Comparison of ENCODE assay signal across 20 cellular contexts in the genomic region with DNA sequence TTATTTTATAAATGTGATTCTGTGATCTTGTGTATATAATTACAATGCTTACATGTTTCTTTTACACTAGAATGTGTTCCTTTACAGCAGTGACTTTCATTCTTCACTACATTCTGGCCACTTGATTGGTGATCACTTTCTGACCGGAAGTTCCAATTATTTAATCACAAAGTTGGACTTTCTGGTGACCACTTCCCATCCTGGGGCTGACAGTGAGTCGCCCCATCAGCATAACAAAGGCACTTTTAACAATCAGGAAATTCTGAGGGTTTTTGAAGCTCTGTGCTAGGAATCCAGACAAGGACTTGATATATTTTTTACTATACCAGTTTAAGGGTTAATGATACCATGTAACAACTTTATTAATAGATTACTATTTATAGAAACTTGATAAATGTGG.
DNase-seq lines count a peak whose midpoint lies in the region; ATAC-seq, FAIRE-seq and TF ChIP-seq lines count a peak whose summit lies in the region.
"Had no signal": no experiment of that assay in that cellular context is flagged by ENCODE, and none has a peak within 500 bp of the region (broad histone marks: within the 10 kb centered on the region; RNA-seq: fewer than 3 reads in every experiment).

No MANE protein-coding gene starts in this region.

- no peaks in the 10 kb centered on the region for H3K27me3 ChIP-seq in Loucy (ENCODE audit: insufficient read depth, low read length, poor library complexity, severe bottlenecking)
- no peaks in the 10 kb centered on the region for H3K27me3 ChIP-seq in H1 (replicated peaks in 1 of 4; ENCODE audit: control insufficient read depth in 3 of 4, extremely low read depth in 1 of 4, insufficient read depth in 3 of 4, low read length in 3 of 4)
- H3K27me3 ChIP-seq: BLaER1, dorsolateral prefrontal cortex, pancreas had no signal

- POLR2A ChIA-PET in H1 (lab: Charles Lee; ENCODE audit: partially characterized antibody): interaction anchor here (0.8 kb wide), 1 partner anchor 422 kb away, joined by 3 read pairs; no protein-coding TSS in a partner anchor

- no peaks in the 10 kb centered on the region for H3K79me1 ChIP-seq in H1 (ENCODE audit: low read depth, low read length)

- H3K4ac ChIP-seq in H1 (replicated peaks; ENCODE audit: insufficient read length, low read depth, low read length): no peak overlapping the region

- no peak overlapping the region for H3K23ac ChIP-seq in H1 (ENCODE audit: insufficient read length)

- no peak overlapping the region for H2AK5ac ChIP-seq in H1 (ENCODE audit: low read depth, low read length)

- H3F3A ChIP-seq in Loucy (ENCODE audit: low read depth): 0 out of 2 replicates have a peak, but pooled peaks cover 3% of the 10 kb centered on the region

- H3K27ac ChIP-seq in H1 (ENCODE audit: low read depth, low read length): no peak overlapping the region
- H3K27ac ChIP-seq: BLaER1, dorsolateral prefrontal cortex, pancreas had no signal

- peak overlapping the region; percentile 61 for H3K4me2 ChIP-seq in Loucy (ENCODE audit: low read depth, low read length, poor library complexity, severe bottlenecking)
- no peak overlapping the region for H3K4me2 ChIP-seq in H1 (ENCODE audit: insufficient read depth in 1 of 2, low read depth in 2 of 2, low read length in 2 of 2)
- H3K4me2 ChIP-seq: BLaER1 had no signal

- no peak overlapping the region for H4K91ac ChIP-seq in H1 (replicated peaks; ENCODE audit: insufficient read length, low read length)

- H2BK5ac ChIP-seq in H1 (ENCODE audit: low read depth, low read length): no peak overlapping the region

- H3K9me2 ChIP-seq in Loucy (replicated peaks; ENCODE audit: low read depth, low read length): no peaks in the 10 kb centered on the region

- CTCF ChIA-PET in H1 (lab: Charles Lee; ENCODE audit: partially characterized antibody): interaction anchor here (0.6 kb wide), 1 partner anchor 123 kb away, joined by 3 read pairs; no protein-coding TSS in a partner anchor

- no peaks in the 10 kb centered on the region for H3K9me3 ChIP-seq in Loucy (ENCODE audit: insufficient read depth, low read depth, low read length)
- no peaks in the 10 kb centered on the region for H3K9me3 ChIP-seq in H1 (ENCODE audit: insufficient read depth in 2 of 2, low read depth in 1 of 2, low read length in 1 of 2)
- H3K9me3 ChIP-seq: mucosa of descending colon, pancreas had no signal

- H3K4me1 ChIP-seq in Loucy (ENCODE audit: insufficient read depth, low read length, poor library complexity, severe bottlenecking): peaks cover 16% of the 10 kb centered on the region
- peaks cover 0 to 2% (median 0%) of the 10 kb centered on the region in 4 experiments; a peak in 3 of 7 replicates for H3K4me1 ChIP-seq in H1 (replicated peaks in 1 of 4; ENCODE audit: control insufficient read depth in 3 of 4, insufficient read depth in 4 of 4, low read length in 3 of 4)
- H3K4me1 ChIP-seq: BLaER1, pancreas had no signal

- H4K5ac ChIP-seq in H1 (ENCODE audit: insufficient read length, low read depth, low read length): no peak overlapping the region

- H2BK12ac ChIP-seq in H1 (ENCODE audit: low read depth, low read length): no peak overlapping the region

- no peak overlapping the region for H2BK20ac ChIP-seq in H1 (ENCODE audit: low read length)

- TF ChIP-seq POLR2A in H1 (IDR thresholded peaks at IDR 0.05; ENCODE audit: control extremely low read depth in 1 of 2, low read depth in 2 of 2, low read length in 2 of 2): no peak

- H3K9ac ChIP-seq in Loucy (ENCODE audit: low read depth, low read length, poor library complexity, severe bottlenecking): peak overlapping the region; percentile 45
- no peak overlapping the region for H3K9ac ChIP-seq in H1 (replicated peaks in 1 of 4; ENCODE audit: extremely low read depth in 1 of 4, low read depth in 3 of 4, low read length in 3 of 4)
- H3K9ac ChIP-seq: BLaER1 had no signal

- FAIRE-seq in H1 (lab: Jason Lieb, UNC): peak; percentile 60
- FAIRE-seq: pancreas, TTC549 had no signal

- no peak for ATAC-seq in GM19023 (IDR thresholded peaks at IDR 0.05; ENCODE audit: unreplicated experiment)
- ATAC-seq: mucosa of descending colon, pancreas, Right ventricle myocardium inferior had no signal

- no peaks in the 10 kb centered on the region for H3K36me3 ChIP-seq in Loucy (ENCODE audit: insufficient read depth, low read length)
- no peaks in the 10 kb centered on the region for H3K36me3 ChIP-seq in H1 (ENCODE audit: control insufficient read depth in 2 of 4, insufficient read depth in 4 of 4, low read length in 3 of 4)
- H3K36me3 ChIP-seq: BLaER1, pancreas had no signal

- WGBS in H1 (ENCODE audit: extremely low coverage in 1 of 2, insufficient coverage in 1 of 2, insufficient read length in 1 of 2, insufficient replicate concordance in 2 of 2, low coverage in 1 of 2, low lambda C conversion rate in 2 of 2, missing lambda C conversion rate in 1 of 2), 2 experiments: 53% methylated on average over 2 of the region's 2 CpGs; no CpG with 5 or more reads in 1 of the 2 experiments

- H3K79me2 ChIP-seq in Loucy (ENCODE audit: insufficient read depth, low read length) (no peaks in the 10 kb centered on the region), H1 (ENCODE audit: control insufficient read depth in 1 of 2, insufficient read depth in 2 of 2, low read length in 2 of 2) (no peaks in the 10 kb centered on the region)

- TF ChIP-seq CTCF in Loucy (conservative IDR thresholded peaks at IDR 0.05; ENCODE audit: low read length): no peak
- no peak for TF ChIP-seq CTCF in H1 (IDR thresholded peaks at IDR 0.05; ENCODE audit: control extremely low read depth in 1 of 3, insufficient read depth in 1 of 3, low read depth in 1 of 3, low read length in 3 of 3)

- TF ChIP-seq RAD21 in H1 (IDR thresholded peaks at IDR 0.05 in 1 of 2, conservative IDR thresholded peaks at IDR 0.05 in 1 of 2; ENCODE audit: low read depth in 2 of 2, low read length in 2 of 2): no peak

- no peak overlapping the region for H4K8ac ChIP-seq in H1 (ENCODE audit: extremely low read depth, insufficient read depth, low read length)

- DNase-seq in Daoy (ENCODE audit: low read depth) (peak; percentile 4), H1 (ENCODE audit: low read depth in 1 of 2, low spot score in 2 of 2) (no peak), lung microvascular endothelial cell (ENCODE audit: low read depth in 2 of 2) (peak; percentile 9 to 52), RPMI8226 (no peak), HuH-7.5 (ENCODE audit: low spot score) (no peak), NCI-H1436 treated with DMSO at 0.1 percent for 48 hours (lab: John Stamatoyannopoulos, UW) (no peak)
- DNase-seq: activated CD4-positive, alpha-beta T cell treated with anti-CD3 and anti-CD28 coated beads, Interleukin-2, amount 50 U/mL, for 48 hours; DMS79; dorsolateral prefrontal cortex; mucosa of descending colon; NCI-H2029; NCI-H774; pancreas; stimulated activated CD4-positive, alpha-beta T cell treated with anti-CD3 and anti-CD28 coated beads, Interleukin-12 subunit alpha, Interleukin-12 subunit beta, amount 100 ng/mL, for 4 hours; substantia nigra had no signal

- H2BK15ac ChIP-seq in H1 (ENCODE audit: low read length): no peak overlapping the region

- H2AFZ ChIP-seq in Loucy (ENCODE audit: low read length) (peak overlapping the region; percentile 68; the same call in 1 of the 2 replicates), H1 (ENCODE audit: low read length) (no peak overlapping the region)

- H3K14ac ChIP-seq in H1 (ENCODE audit: insufficient read length): no peak overlapping the region

- TF ChIP-seq EP300 in H1 (IDR thresholded peaks at IDR 0.05; ENCODE audit: borderline replicate concordance in 1 of 2, low read depth in 2 of 2, low read length in 2 of 2): no peak

- no peak overlapping the region for H3K18ac ChIP-seq in H1 (ENCODE audit: extremely low read depth, low read length)

- H3K56ac ChIP-seq in H1 (replicated peaks; ENCODE audit: insufficient read length, low read depth, low read length): no peak overlapping the region

- H4K20me1 ChIP-seq in Loucy (ENCODE audit: insufficient read depth, low read length, poor library complexity, severe bottlenecking) (no peaks in the 10 kb centered on the region), H1 (replicated peaks in 1 of 2; ENCODE audit: control insufficient read depth in 1 of 2, insufficient read depth in 2 of 2, low read length in 2 of 2) (no peaks in the 10 kb centered on the region)
- H4K20me1 ChIP-seq: BLaER1 had no signal

- no peak overlapping the region for H2BK120ac ChIP-seq in H1 (replicated peaks; ENCODE audit: low read depth, low read length)

- peak overlapping the region; percentile 22 for H3K4me3 ChIP-seq in Loucy (ENCODE audit: low read length, poor library complexity, severe bottlenecking)
- H3K4me3 ChIP-seq in H1 (ENCODE audit: extremely low read depth in 1 of 4, insufficient read depth in 2 of 4, low read depth in 3 of 4, low read length in 4 of 4): no peak overlapping the region
- H3K4me3 ChIP-seq: BLaER1, dorsolateral prefrontal cortex, mucosa of descending colon, pancreas had no signal

- no peaks in the 10 kb centered on the region for H3K23me2 ChIP-seq in H1 (ENCODE audit: low read depth, low read length)

TF ChIP-seq in H1, 55 proteins besides CTCF, POLR2A, EP300 and RAD21:
- no peak for TF ChIP-seq POLR2AphosphoS5 (IDR thresholded peaks at IDR 0.05; ENCODE audit: low read depth, low read length)
- TF ChIP-seq POU5F1 (IDR thresholded peaks at IDR 0.05; ENCODE audit: low read depth, low read length): peak; percentile 80; the same call in 1 of the 2 replicates

Comparison
In these comparisons a context has a peak if more than half of its experiments do, and no peak if none do; other contexts are left out.
1. DNase-seq: peak in Daoy (single experiment) and lung microvascular endothelial cell (2 of 2); none in H1 (0 of 2), RPMI8226 (single experiment), HuH-7.5 (single experiment) and NCI-H1436 treated with DMSO at 0.1 percent for 48 hours (single experiment).